ENCODE assay signal across 1 cellular context in genomic region chr2:227772932-227773331, GRCh38.
TF ChIP-seq lines count a peak whose summit lies in the region.

No MANE protein-coding gene starts in this region.

TF ChIP-seq in A549, 52 proteins besides CTCF, POLR2A, EP300 and RAD21:
- TF ChIP-seq, protein P1, sequence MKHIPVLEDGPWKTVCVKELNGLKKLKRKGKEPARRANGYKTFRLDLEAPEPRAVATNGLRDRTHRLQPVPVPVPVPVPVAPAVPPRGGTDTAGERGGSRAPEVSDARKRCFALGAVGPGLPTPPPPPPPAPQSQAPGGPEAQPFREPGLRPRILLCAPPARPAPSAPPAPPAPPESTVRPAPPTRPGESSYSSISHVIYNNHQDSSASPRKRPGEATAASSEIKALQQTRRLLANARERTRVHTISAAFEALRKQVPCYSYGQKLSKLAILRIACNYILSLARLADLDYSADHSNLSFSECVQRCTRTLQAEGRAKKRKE (CRISPR knock-in tag; IDR thresholded peaks at IDR 0.05; ENCODE audit: low read depth): no peak
- TF ChIP-seq KDM5A (IDR thresholded peaks at IDR 0.05) (no peak), CBX8 (IDR thresholded peaks at IDR 0.05) (no peak), NFE2L2 (conservative IDR thresholded peaks at IDR 0.05; ENCODE audit: low read length) (no peak), CHD2 (IDR thresholded peaks at IDR 0.05; ENCODE audit: low read length, partially characterized antibody) (no peak), TFCP2L1 (CRISPR knock-in tag; IDR thresholded peaks at IDR 0.05) (no peak), RNF2 (IDR thresholded peaks at IDR 0.05; ENCODE audit: borderline replicate concordance, low read depth) (no peak), RARB (CRISPR knock-in tag; IDR thresholded peaks at IDR 0.05) (no peak), HOXA7 (CRISPR knock-in tag; IDR thresholded peaks at IDR 0.05) (no peak), MAZ (IDR thresholded peaks at IDR 0.05; ENCODE audit: borderline replicate concordance, low read depth, low read length) (no peak), FOSL2 (IDR thresholded peaks at IDR 0.05) (no peak), FOSL2 (CRISPR knock-in tag; IDR thresholded peaks at IDR 0.05) (no peak), HOXB13 (CRISPR knock-in tag; IDR thresholded peaks at IDR 0.05; ENCODE audit: low read depth) (no peak), ESRRA (IDR thresholded peaks at IDR 0.05; ENCODE audit: borderline replicate concordance, low read length) (no peak), CBX2 (IDR thresholded peaks at IDR 0.05; ENCODE audit: borderline replicate concordance, low read depth) (no peak), NPAS2 (CRISPR knock-in tag; IDR thresholded peaks at IDR 0.05; ENCODE audit: borderline replicate concordance) (no peak)
- TF ChIP-seq, protein P2, sequence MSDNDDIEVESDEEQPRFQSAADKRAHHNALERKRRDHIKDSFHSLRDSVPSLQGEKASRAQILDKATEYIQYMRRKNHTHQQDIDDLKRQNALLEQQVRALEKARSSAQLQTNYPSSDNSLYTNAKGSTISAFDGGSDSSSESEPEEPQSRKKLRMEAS (IDR thresholded peaks at IDR 0.05): no peak
